ENCODE assay signal across 18 cellular contexts in genomic region chr10:13765641-13766341, GRCh38.
DNase-seq lines count a peak whose midpoint lies in the region; ATAC-seq, FAIRE-seq and TF ChIP-seq lines count a peak whose summit lies in the region.
"Had no signal": no experiment of that assay in that cellular context is flagged by ENCODE, and none has a peak within 500 bp of the region (broad histone marks: within the 10 kb centered on the region; RNA-seq: fewer than 3 reads in every experiment).

No MANE protein-coding gene starts in this region.

- no peak for TF ChIP-seq EP300 in transverse colon (IDR thresholded peaks at IDR 0.05; ENCODE audit: low read depth)

- no peaks in the 10 kb centered on the region for H3K36me3 ChIP-seq in transverse colon
- peaks cover 0 to 81% of the 10 kb centered on the region in 2 donors for H3K36me3 ChIP-seq in neuronal stem cell (replicated peaks in 1 of 2; ENCODE audit: control insufficient read depth in 2 of 2, insufficient read depth in 2 of 2, low read length in 2 of 2)

- no peaks in the 10 kb centered on the region for H3K36me3 Mint-ChIP-seq in effector memory CD8-positive, alpha-beta T cell (ENCODE audit: insufficient read depth)
- H3K36me3 Mint-ChIP-seq: CD14-positive monocyte, immature natural killer cell had no signal

- no peak overlapping the region for H3K4ac ChIP-seq in neuronal stem cell (ENCODE audit: low read length)

- H4K91ac ChIP-seq in neuronal stem cell (ENCODE audit: low read depth, low read length, poor library complexity), result no peak overlapping the region

- H3K4me2 ChIP-seq in neuronal stem cell (ENCODE audit: insufficient read depth, low read length, poor library complexity, severe bottlenecking), result no peak overlapping the region

- WGBS in transverse colon (ENCODE audit: low coverage in 1 of 2), 2 donors, result 52 to 61% methylated on average over 8 to 19 of the region's 19 CpGs
- WGBS in neuronal stem cell (ENCODE audit: extremely low coverage in 2 of 2, insufficient read length in 2 of 2, insufficient replicate concordance in 1 of 2), 2 donors, result no CpG with 5 or more reads among the region's 19 CpGs

- TF ChIP-seq POLR2A in transverse colon (IDR thresholded peaks at IDR 0.05), result no peak

- H3K27me3 Mint-ChIP-seq in effector memory CD8-positive, alpha-beta T cell, result peaks cover 33 to 50% of the 10 kb centered on the region in 2 donors

- H3K27ac ChIP-seq in transverse colon, result peak overlapping the region; percentile 9 to 66 (median 54)
- H3K27ac ChIP-seq in neuronal stem cell (replicated peaks; ENCODE audit: low read length), result no peak overlapping the region

- no peak overlapping the region for H2BK5ac ChIP-seq in neuronal stem cell (ENCODE audit: low read length)

- no peak overlapping the region for H3K9ac ChIP-seq in neuronal stem cell (ENCODE audit: low read depth, low read length, poor library complexity)

- no peaks in the 10 kb centered on the region for H3K27me3 ChIP-seq in transverse colon
- no peaks in the 10 kb centered on the region for H3K27me3 ChIP-seq in neuronal stem cell (ENCODE audit: control insufficient read depth in 3 of 3, insufficient read depth in 3 of 3, low read depth in 1 of 3, low read length in 3 of 3)

- no peak overlapping the region for H2AK5ac ChIP-seq in neuronal stem cell (ENCODE audit: low read depth, low read length)

- no peaks in the 10 kb centered on the region for H3K4me1 Mint-ChIP-seq in effector memory CD8-positive, alpha-beta T cell (ENCODE audit: low read depth in 2 of 2)
- H3K4me1 Mint-ChIP-seq: activated T-helper 17 cell treated with anti-CD3 and anti-CD28 coated beads, Interleukin-2, amount 50 U/mL, for 72 hours; immature natural killer cell had no signal

- no peak overlapping the region for H3K18ac ChIP-seq in neuronal stem cell (ENCODE audit: low read length)

- H3K27ac Mint-ChIP-seq in effector memory CD8-positive, alpha-beta T cell, result no peak overlapping the region
- H3K27ac Mint-ChIP-seq: activated T-helper 17 cell treated with anti-CD3 and anti-CD28 coated beads, Interleukin-2, amount 50 U/mL, for 72 hours; CD14-positive monocyte; immature natural killer cell had no signal

- in situ Hi-C loops in transverse colon (cut with MboI; ENCODE audit: low pct_ligation_motif_present in 1 of 4, low pct_unique_long_range_greater_than_20kb in 1 of 4, low sequenced_read_pairs in 3 of 4), result no loop called here

- no peak for TF ChIP-seq CTCF in transverse colon (IDR thresholded peaks at IDR 0.05)

- no peak overlapping the region for H4K8ac ChIP-seq in neuronal stem cell (ENCODE audit: low read depth, low read length)

- H3K9me3 Mint-ChIP-seq in effector memory CD8-positive, alpha-beta T cell, result no peaks in the 10 kb centered on the region
- H3K9me3 Mint-ChIP-seq: activated T-helper 17 cell treated with anti-CD3 and anti-CD28 coated beads, Interleukin-2, amount 50 U/mL, for 72 hours; immature natural killer cell had no signal

- H3K9me3 ChIP-seq in transverse colon (no peaks in the 10 kb centered on the region), neuronal stem cell (replicated peaks in 1 of 2; ENCODE audit: control insufficient read depth in 2 of 2, insufficient read depth in 1 of 2, low read depth in 1 of 2, low read length in 2 of 2) (peaks cover 0 to 5% of the 10 kb centered on the region in 2 donors)

- H3K4me3 ChIP-seq in transverse colon, result peak overlapping the region in 1 of 4 donors; percentile 12
- H3K4me3 ChIP-seq in neuronal stem cell (ENCODE audit: low read length in 2 of 2), result no peak overlapping the region

- peak; percentile 96 for FAIRE-seq in GM19239 (lab: Jason Lieb, UNC)

- intact Hi-C loops in transverse colon (cut with DNase I; ENCODE audit: low total_unique reads), result no loop called here

- H2BK120ac ChIP-seq in neuronal stem cell (ENCODE audit: low read depth, low read length), result no peak overlapping the region

- no peak overlapping the region for H2BK12ac ChIP-seq in neuronal stem cell (ENCODE audit: low read length)

- no peak overlapping the region for H2BK15ac ChIP-seq in neuronal stem cell (ENCODE audit: low read length)

- no peaks in the 10 kb centered on the region for H3K79me1 ChIP-seq in neuronal stem cell (ENCODE audit: low read depth, low read length)

- H3K4me1 ChIP-seq in transverse colon (peaks cover 0 to 9% (median 0%) of the 10 kb centered on the region in 4 donors), neuronal stem cell (ENCODE audit: control insufficient read depth in 2 of 2, insufficient read depth in 1 of 2, low read depth in 1 of 2, low read length in 2 of 2) (peaks cover 0 to 5% of the 10 kb centered on the region in 2 donors)

- peak; percentile 59 for ATAC-seq in HG03460 (IDR thresholded peaks at IDR 0.05; ENCODE audit: unreplicated experiment)
- ATAC-seq in effector memory CD8-positive, alpha-beta T cell (replicated peaks), result no peak
- ATAC-seq: activated T-helper 17 cell treated with anti-CD3 and anti-CD28 coated beads, Interleukin-2, amount 50 U/mL, for 72 hours had no signal

- H2AFZ ChIP-seq in neuronal stem cell (ENCODE audit: low read length), result no peak overlapping the region

- no peak overlapping the region for H3K14ac ChIP-seq in neuronal stem cell (ENCODE audit: low read length)

- H3K4me3 Mint-ChIP-seq in effector memory CD8-positive, alpha-beta T cell, result no peak overlapping the region
- H3K4me3 Mint-ChIP-seq: activated T-helper 17 cell treated with anti-CD3 and anti-CD28 coated beads, Interleukin-2, amount 50 U/mL, for 72 hours; CD14-positive monocyte; immature natural killer cell had no signal

- DNase-seq in GM19239 (ENCODE audit: insufficient read length, low spot score), result no peak
- DNase-seq in kidney glomerular epithelial cell (lab: John Stamatoyannopoulos, UW), result peak; percentile 79
- peak; percentile 20 for DNase-seq in transverse colon
- no peak for DNase-seq in neuronal stem cell (ENCODE audit: low spot score)
- no peak for DNase-seq in effector memory CD8-positive, alpha-beta T cell
- no peak for DNase-seq in NCI-H526 treated with DMSO at 0.1 percent for 48 hours (lab: John Stamatoyannopoulos, UW)
- DNase-seq: activated CD4-positive, alpha-beta T cell treated with anti-CD3 and anti-CD28 coated beads, Interleukin-2, amount 50 U/mL, for 1 hour; effector CD8-positive, alpha-beta T cell; foreskin melanocyte; immature natural killer cell; KG1; NCI-H146; retina; stimulated activated naive CD4-positive, alpha-beta T cell; T-helper 9 cell had no signal

- no peak overlapping the region for H3K23ac ChIP-seq in neuronal stem cell (ENCODE audit: low read depth, low read length, poor library complexity)

Comparison
In these comparisons a context has a peak if more than half of its experiments do, and no peak if none do; other contexts are left out.
1. DNase-seq: peak in kidney glomerular epithelial cell (single experiment) and transverse colon (single experiment); none in GM19239 (single experiment), neuronal stem cell (single experiment), effector memory CD8-positive, alpha-beta T cell (0 of 3) and NCI-H526 treated with DMSO at 0.1 percent for 48 hours (single experiment).